ENCODE assay signal across 18 cellular contexts in genomic region chr13:20497376-20497775, GRCh38. TPM values are rescaled to one million over a fixed set of nuclear protein-coding genes. Genes with fewer than 3 reads are reported as not detected.
DNase-seq lines count a peak whose midpoint lies in the region; ATAC-seq, FAIRE-seq and TF ChIP-seq lines count a peak whose summit lies in the region.
"Had no signal": no experiment of that assay in that cellular context is flagged by ENCODE, and none has a peak within 500 bp of the region (broad histone marks: within the 10 kb centered on the region; RNA-seq: fewer than 3 reads in every experiment).

No MANE protein-coding gene starts in this region.

- no peak for TF ChIP-seq RAD21 in IMR-90 (IDR thresholded peaks at IDR 0.05; ENCODE audit: low read length)

- TF ChIP-seq CTCF in IMR-90 (conservative IDR thresholded peaks at IDR 0.05; ENCODE audit: low read depth, low read length) (no peak), bronchial epithelial cell (IDR thresholded peaks at IDR 0.05; ENCODE audit: insufficient read depth, low read length, severe bottlenecking) (no peak)

- no peak overlapping the region for H4K8ac ChIP-seq in IMR-90 (ENCODE audit: low read depth in 2 of 2, low read length in 2 of 2)
- no peak overlapping the region for H4K8ac ChIP-seq in neuronal stem cell (ENCODE audit: low read depth, low read length)

- H3K9ac ChIP-seq in IMR-90 (ENCODE audit: low read depth, low read length) (no peak overlapping the region), neuronal stem cell (ENCODE audit: low read depth, low read length, poor library complexity) (no peak overlapping the region)
- H3K9ac ChIP-seq: BLaER1 had no signal

- WGBS in IMR-90 (ENCODE audit: extremely low coverage in 2 of 2, insufficient read length in 1 of 2), 2 experiments = 53% methylated on average over 2 of the region's 2 CpGs; no CpG with 5 or more reads in 1 of the 2 experiments
- WGBS in neuronal stem cell (ENCODE audit: extremely low coverage in 2 of 2, insufficient read length in 2 of 2, insufficient replicate concordance in 1 of 2), 2 donors = 100% methylated on average over 1 of the region's 2 CpGs; no CpG with 5 or more reads in 1 of the 2 donors

- H2BK120ac ChIP-seq in IMR-90 (ENCODE audit: low read depth, low read length) (no peak overlapping the region), neuronal stem cell (ENCODE audit: low read depth, low read length) (no peak overlapping the region)

- intact Hi-C loops in IMR-90 (cut with micrococcal nuclease) = loop anchor here (5.0 kb wide), 1 partner anchor 980 kb away; no protein-coding TSS in a partner anchor

- DNase-seq in GM12891 (ENCODE audit: insufficient read length, low spot score) (no peak), IMR-90 (no peak), bronchial epithelial cell (ENCODE audit: low read depth) (no peak), neuronal stem cell (ENCODE audit: low spot score) (no peak), NCI-H2107 (lab: John Stamatoyannopoulos, UW) (no peak), iPS-NIHi11 (ENCODE audit: low spot score) (no peak)
- DNase-seq in central memory CD4-positive, alpha-beta T cell = no peak
- no peak for DNase-seq in activated T-cell treated with anti-CD3 and anti-CD28 coated beads, Interleukin-2, amount 50 U/mL, for 4 hours
- DNase-seq: 8988T; Calu3; CD8-positive, alpha-beta T cell; DMS79 treated with DMSO at 0.1 percent for 48 hours; GF-D8; H7 had no signal

- peaks cover 2% of the 10 kb centered on the region; the same call in 1 of the 2 replicates for H3K9me3 ChIP-seq in IMR-90 (ENCODE audit: control insufficient read depth, insufficient read depth, low read length)
- H3K9me3 ChIP-seq in neuronal stem cell (replicated peaks in 1 of 2; ENCODE audit: control insufficient read depth in 2 of 2, insufficient read depth in 1 of 2, low read depth in 1 of 2, low read length in 2 of 2) = peaks cover 4 to 10% of the 10 kb centered on the region in 2 donors

- H3K18ac ChIP-seq in IMR-90 (ENCODE audit: low read depth, low read length) (no peak overlapping the region), neuronal stem cell (ENCODE audit: low read length) (no peak overlapping the region)

- H3K27ac ChIP-seq in IMR-90 (ENCODE audit: insufficient read depth, low read length) (no peak overlapping the region), neuronal stem cell (replicated peaks; ENCODE audit: low read length) (no peak overlapping the region)
- H3K27ac ChIP-seq: BLaER1 had no signal

- H2BK5ac ChIP-seq in IMR-90 (ENCODE audit: low read depth, low read length, poor library complexity, severe bottlenecking) = peak overlapping the region; percentile 94
- no peak overlapping the region for H2BK5ac ChIP-seq in neuronal stem cell (ENCODE audit: low read length)

- no peak overlapping the region for H2AFZ ChIP-seq in IMR-90 (replicated peaks; ENCODE audit: low read length, poor library complexity)
- no peak overlapping the region for H2AFZ ChIP-seq in neuronal stem cell (ENCODE audit: low read length)
- H2AFZ ChIP-seq: GM23338 had no signal

- TF ChIP-seq POLR2A in GM12891 (IDR thresholded peaks at IDR 0.05; ENCODE audit: low read depth, low read length) = no peak
- no peak for TF ChIP-seq POLR2A in IMR-90 (IDR thresholded peaks at IDR 0.05; ENCODE audit: low read depth, low read length)

- in situ Hi-C loops in IMR-90 (cut with MboI; ENCODE audit: low sequenced_read_pairs) = loop anchor here (10.0 kb wide), 1 partner anchor 337 kb away; no protein-coding TSS in a partner anchor

- H3K4me3 ChIP-seq in IMR-90 (ENCODE audit: insufficient read depth, low read depth, low read length) (no peak overlapping the region), bronchial epithelial cell (ENCODE audit: low read depth, low read length) (no peak overlapping the region), neuronal stem cell (ENCODE audit: low read length in 2 of 2) (peak overlapping the region in 1 of 2 donors; percentile 70)
- H3K4me3 ChIP-seq: BLaER1, GM23338 had no signal

- H3K4me3 Mint-ChIP-seq in activated T-cell treated with anti-CD3 and anti-CD28 coated beads, Interleukin-2, amount 50 U/mL, for 4 hours = no peak overlapping the region
- H3K4me3 Mint-ChIP-seq: CD8-positive, alpha-beta T cell; GM23338 had no signal

- no TSS peak for BruUV-seq in IMR-90 (replicated peaks; lab: Mats Ljungman, UMichigan)

- peaks cover 6% of the 10 kb centered on the region for H3K4me1 Mint-ChIP-seq in activated T-cell treated with anti-CD3 and anti-CD28 coated beads, Interleukin-2, amount 50 U/mL, for 4 hours (ENCODE audit: low read depth)

- peaks cover 12% of the 10 kb centered on the region for H3K9me3 Mint-ChIP-seq in activated T-cell treated with anti-CD3 and anti-CD28 coated beads, Interleukin-2, amount 50 U/mL, for 4 hours

- no peak for ATAC-seq in IMR-90 (ENCODE audit: low read depth)
- no peak for ATAC-seq in activated T-cell treated with anti-CD3 and anti-CD28 coated beads, Interleukin-2, amount 50 U/mL, for 4 hours
- ATAC-seq: CD8-positive, alpha-beta T cell; GM23338; HCT116 had no signal

- H3K23ac ChIP-seq in IMR-90 (ENCODE audit: low read depth, low read length) (no peak overlapping the region), neuronal stem cell (ENCODE audit: low read depth, low read length, poor library complexity) (no peak overlapping the region)

- H2BK12ac ChIP-seq in neuronal stem cell (ENCODE audit: low read length) = no peak overlapping the region

- no peak overlapping the region for H4K5ac ChIP-seq in IMR-90 (ENCODE audit: low read depth, low read length)

- no peak overlapping the region for H4K91ac ChIP-seq in IMR-90 (ENCODE audit: insufficient read depth, low read depth, low read length)
- H4K91ac ChIP-seq in neuronal stem cell (ENCODE audit: low read depth, low read length, poor library complexity) = peak overlapping the region; percentile 1

- peak overlapping the region; percentile 46 for H2AK9ac ChIP-seq in IMR-90 (replicated peaks; ENCODE audit: low read depth, low read length, poor library complexity)

- POLR2A ChIA-PET in IMR-90 (lab: Charles Lee; ENCODE audit: unreplicated experiment) = no interaction called here

- peaks cover 8% of the 10 kb centered on the region for H3K36me3 Mint-ChIP-seq in activated T-cell treated with anti-CD3 and anti-CD28 coated beads, Interleukin-2, amount 50 U/mL, for 4 hours (ENCODE audit: insufficient read depth)

- no peaks in the 10 kb centered on the region for H3K36me3 ChIP-seq in IMR-90 (ENCODE audit: control insufficient read depth, insufficient read depth, low read length)
- no peaks in the 10 kb centered on the region for H3K36me3 ChIP-seq in bronchial epithelial cell (ENCODE audit: control insufficient read depth, insufficient read depth, low read length)
- peaks cover 0 to 2% of the 10 kb centered on the region in 2 donors for H3K36me3 ChIP-seq in neuronal stem cell (replicated peaks in 1 of 2; ENCODE audit: control insufficient read depth in 2 of 2, insufficient read depth in 2 of 2, low read length in 2 of 2)

- H2BK20ac ChIP-seq in IMR-90 (ENCODE audit: low read depth, low read length) = no peak overlapping the region; the same call in 1 of the 2 replicates

- H3K56ac ChIP-seq in IMR-90 (ENCODE audit: extremely low read depth, insufficient read depth, low read length) = no peak overlapping the region

- no peaks in the 10 kb centered on the region for H3K27me3 Mint-ChIP-seq in activated T-cell treated with anti-CD3 and anti-CD28 coated beads, Interleukin-2, amount 50 U/mL, for 4 hours (ENCODE audit: low read depth)

- H3K27me3 ChIP-seq in IMR-90 (ENCODE audit: control insufficient read depth, insufficient read depth, low read length) (no peaks in the 10 kb centered on the region), bronchial epithelial cell (ENCODE audit: control insufficient read depth, insufficient read depth, low read length) (no peaks in the 10 kb centered on the region), neuronal stem cell (ENCODE audit: control insufficient read depth in 3 of 3, insufficient read depth in 3 of 3, low read depth in 1 of 3, low read length in 3 of 3) (peaks cover 0 to 4% (median 0%) of the 10 kb centered on the region in 3 experiments)
- H3K27me3 ChIP-seq: BLaER1 had no signal

- peaks cover 6% of the 10 kb centered on the region; the same call in 1 of the 2 replicates for H3K9me1 ChIP-seq in IMR-90 (ENCODE audit: insufficient read depth, low read length)

- dilution Hi-C loops in IMR-90 (cut with HindIII; ENCODE audit: low sequenced_read_pairs, unreplicated experiment) = loop anchor here (25.0 kb wide), 1 partner anchor 310 kb away; the partner anchor contains the start of gene GJB2

- H3K14ac ChIP-seq in IMR-90 (replicated peaks; ENCODE audit: low read depth, low read length) (0 out of 2 replicates have a peak overlapping the region, but pooled peaks have one; percentile 15), neuronal stem cell (ENCODE audit: low read length) (no peak overlapping the region)

- H2BK15ac ChIP-seq in IMR-90 (ENCODE audit: low read depth, low read length) (no peak overlapping the region), neuronal stem cell (ENCODE audit: low read length) (no peak overlapping the region)

- peaks cover 5% of the 10 kb centered on the region for H3K4me1 ChIP-seq in IMR-90 (ENCODE audit: control insufficient read depth, insufficient read depth, low read length)
- no peaks in the 10 kb centered on the region for H3K4me1 ChIP-seq in neuronal stem cell (ENCODE audit: control insufficient read depth in 2 of 2, insufficient read depth in 1 of 2, low read depth in 1 of 2, low read length in 2 of 2)

- H2AK5ac ChIP-seq in IMR-90 (ENCODE audit: low read depth, low read length) (peak overlapping the region; percentile 64; the same call in 1 of the 2 replicates), neuronal stem cell (ENCODE audit: low read depth, low read length) (no peak overlapping the region)

- H3K79me1 ChIP-seq in IMR-90 (ENCODE audit: low read depth in 1 of 2, low read length in 2 of 2) (no peaks in the 10 kb centered on the region), neuronal stem cell (ENCODE audit: low read depth, low read length) (peaks cover 9% of the 10 kb centered on the region)

- CTCF ChIA-PET in IMR-90 (lab: Yijun Ruan, JAX) = interaction anchor here (0.6 to 0.7 kb wide), 3 partner anchors 36 to 372 kb away, joined by 3 to 8 read pairs (median 5); no protein-coding TSS in a partner anchor

- H3K4ac ChIP-seq in IMR-90 (ENCODE audit: low read depth, low read length) (no peak overlapping the region), neuronal stem cell (ENCODE audit: low read length) (no peak overlapping the region)

- FAIRE-seq in GM12891 (lab: Jason Lieb, UNC) = peak; percentile 93
- FAIRE-seq in bronchial epithelial cell (lab: Jason Lieb, UNC) = peak; percentile 96
- FAIRE-seq: GM18507 had no signal

- H3K4me2 ChIP-seq in IMR-90 (ENCODE audit: low read depth, low read length) (no peak overlapping the region), neuronal stem cell (ENCODE audit: insufficient read depth, low read length, poor library complexity, severe bottlenecking) (no peak overlapping the region)
- H3K4me2 ChIP-seq: BLaER1, GM23338 had no signal

- H4K20me1 ChIP-seq in IMR-90 (ENCODE audit: insufficient read depth, low read length) = no peaks in the 10 kb centered on the region
- H4K20me1 ChIP-seq: BLaER1 had no signal

RNA-seq across cellular contexts. Expression of gene CRYL1, which starts 28.3 kb away (rescaled TPM):
- polyA plus RNA-seq in GM12891 (2012; ENCODE audit: low read depth, missing spikeins) = 29.6 TPM
- total RNA-seq in IMR-90 (2012; rRNA removed) (10.6 and 11.7 TPM in 2 replicates), bronchial epithelial cell (17.9 and 35.2 TPM in 2 replicates)
- polyA plus RNA-seq in IMR-90 (2012; rRNA removed) = 16.4 TPM in 2 replicates
- 14.6 and 17.3 TPM in 2 replicates for polyA plus RNA-seq in IMR-90 (2012; cell fraction: cytosol; rRNA removed)
- 6.1 and 9.9 TPM in 2 replicates for polyA plus RNA-seq in IMR-90 (2012; cell fraction: nucleus; rRNA removed; ENCODE audit: low replicate concordance)
- polyA plus RNA-seq in neuronal stem cell (2013, experiment 1 of 2) = 4.4 TPM
- polyA plus RNA-seq in neuronal stem cell (2013, experiment 2 of 2) = 4.2 TPM
- total RNA-seq in activated T-cell treated with anti-CD3 and anti-CD28 coated beads, Interleukin-2, amount 50 U/mL, for 4 hours = 1 to 10 TPM; 2.8 to 5.3 (median 3.7) TPM
